In genomic region chr11:13772223-13773046, GRCh38 we compare ENCODE assay signal across 8 cellular contexts.
DNase-seq lines count a peak whose midpoint lies in the region; ATAC-seq and TF ChIP-seq lines count a peak whose summit lies in the region.
"Had no signal": no experiment of that assay in that cellular context is flagged by ENCODE, and none has a peak within 500 bp of the region (broad histone marks: within the 10 kb centered on the region; RNA-seq: fewer than 3 reads in every experiment).

No MANE protein-coding gene starts in this region.

- H3K27ac ChIP-seq in PC-9, result no peak overlapping the region
- H3K27ac ChIP-seq in naive thymus-derived CD4-positive, alpha-beta T cell (ENCODE audit: low read depth, low read length), result no peak overlapping the region

- no peak overlapping the region for H3K27ac Mint-ChIP-seq in effector memory CD8-positive, alpha-beta T cell
- no peak overlapping the region for H3K27ac Mint-ChIP-seq in naive thymus-derived CD4-positive, alpha-beta T cell
- H3K27ac Mint-ChIP-seq: activated naive CD8-positive, alpha-beta T cell had no signal

- no peaks in the 10 kb centered on the region for H3K79me2 ChIP-seq in PC-9 (ENCODE audit: low read depth)

- peaks cover 21 to 34% of the 10 kb centered on the region in 2 donors for H3K27me3 Mint-ChIP-seq in effector memory CD8-positive, alpha-beta T cell
- peaks cover 0 to 44% (median 4%) of the 10 kb centered on the region in 5 donors for H3K27me3 Mint-ChIP-seq in naive thymus-derived CD4-positive, alpha-beta T cell
- H3K27me3 Mint-ChIP-seq: activated naive CD8-positive, alpha-beta T cell had no signal

- H3K9me3 Mint-ChIP-seq in effector memory CD8-positive, alpha-beta T cell, result no peaks in the 10 kb centered on the region
- H3K9me3 Mint-ChIP-seq in naive thymus-derived CD4-positive, alpha-beta T cell, result no peaks in the 10 kb centered on the region

- no peaks in the 10 kb centered on the region for H3K36me3 ChIP-seq in PC-9 (ENCODE audit: low read depth)
- no peaks in the 10 kb centered on the region for H3K36me3 ChIP-seq in naive thymus-derived CD4-positive, alpha-beta T cell (ENCODE audit: control insufficient read depth in 2 of 3, insufficient read depth in 3 of 3, low read length in 3 of 3)

- CTCF ChIA-PET in PC-9 (lab: Charles Lee), result interaction anchor here (0.7 to 1.6 kb wide), 4 partner anchors 102 to 1136 kb away, joined by 3 to 8 read pairs (median 5); no protein-coding TSS in a partner anchor
- CTCF ChIA-PET in naive thymus-derived CD4-positive, alpha-beta T cell (lab: Charles Lee), result interaction anchor here (0.6 to 4.9 kb wide), 44 partner anchors 10 to 1288 kb away, joined by 3 to 56 read pairs (median 4); partner anchors contain the start of gene SPON1

- no peaks in the 10 kb centered on the region for H4K20me1 ChIP-seq in PC-9 (ENCODE audit: insufficient read depth)

- no peak overlapping the region for H3K4me2 ChIP-seq in PC-9

- peak; percentile 88 for DNase-seq in DMS53 (lab: John Stamatoyannopoulos, UW)
- peak; percentile 73 for DNase-seq in M059J (ENCODE audit: low read depth)
- DNase-seq in PC-9, result peak; percentile 12 to 68
- peak; percentile 36 to 49 (median 37) for DNase-seq in effector memory CD8-positive, alpha-beta T cell
- DNase-seq in naive thymus-derived CD4-positive, alpha-beta T cell, result peak in 7 of 9 donors; percentile 61 to 80 (median 75)

- intact Hi-C loops in PC-9 (cut with micrococcal nuclease; ENCODE audit: unreplicated experiment), result loop anchor here (1.0 to 5.0 kb wide), 3 partner anchors 185 to 477 kb away; no protein-coding TSS in a partner anchor
- intact Hi-C loops in naive thymus-derived CD4-positive, alpha-beta T cell (cut with micrococcal nuclease), result loop anchor here (1.0 to 10.0 kb wide), 10 partner anchors 88 to 1302 kb away; no protein-coding TSS in a partner anchor

- no peaks in the 10 kb centered on the region for H3K9me2 ChIP-seq in PC-9 (ENCODE audit: insufficient read depth)

- no peaks in the 10 kb centered on the region for H3K9me3 ChIP-seq in PC-9 (ENCODE audit: insufficient read depth, low read depth)
- no peaks in the 10 kb centered on the region for H3K9me3 ChIP-seq in naive thymus-derived CD4-positive, alpha-beta T cell (ENCODE audit: control insufficient read depth in 2 of 3, low read length in 3 of 3)

- H3K36me3 Mint-ChIP-seq in effector memory CD8-positive, alpha-beta T cell (ENCODE audit: insufficient read depth), result no peaks in the 10 kb centered on the region
- H3K36me3 Mint-ChIP-seq in naive thymus-derived CD4-positive, alpha-beta T cell, result no peaks in the 10 kb centered on the region
- H3K36me3 Mint-ChIP-seq: activated naive CD8-positive, alpha-beta T cell had no signal

- POLR2A ChIA-PET in PC-9 (lab: Charles Lee; ENCODE audit: unreplicated experiment), result no interaction called here
- POLR2A ChIA-PET in naive thymus-derived CD4-positive, alpha-beta T cell (lab: Charles Lee), result no interaction called here

- no peak overlapping the region for H3K4me3 ChIP-seq in PC-9
- H3K4me3 ChIP-seq in naive thymus-derived CD4-positive, alpha-beta T cell (ENCODE audit: low read length), result no peak overlapping the region

- ATAC-seq in GM19372 (IDR thresholded peaks at IDR 0.05; ENCODE audit: low read depth, unreplicated experiment) (peak; percentile 69), GM19455 (IDR thresholded peaks at IDR 0.05; ENCODE audit: unreplicated experiment) (no peak)
- ATAC-seq in effector memory CD8-positive, alpha-beta T cell (replicated peaks), result peak; percentile 67
- ATAC-seq in naive thymus-derived CD4-positive, alpha-beta T cell, result peak; percentile 79

- no peaks in the 10 kb centered on the region for H3K4me1 Mint-ChIP-seq in effector memory CD8-positive, alpha-beta T cell (ENCODE audit: low read depth in 2 of 2)
- H3K4me1 Mint-ChIP-seq in naive thymus-derived CD4-positive, alpha-beta T cell, result peaks cover 0 to 9% (median 5%) of the 10 kb centered on the region in 7 donors

- H3K4me1 ChIP-seq in PC-9 (replicated peaks; ENCODE audit: insufficient read depth), result no peaks in the 10 kb centered on the region
- H3K4me1 ChIP-seq in naive thymus-derived CD4-positive, alpha-beta T cell (ENCODE audit: control insufficient read depth in 2 of 2, insufficient read depth in 2 of 2, low read length in 2 of 2), result no peaks in the 10 kb centered on the region

- no peaks in the 10 kb centered on the region for H3F3A ChIP-seq in PC-9 (ENCODE audit: insufficient read depth, low read depth)

- H3K27me3 ChIP-seq in PC-9 (ENCODE audit: insufficient read depth, low read depth), result no peaks in the 10 kb centered on the region
- H3K27me3 ChIP-seq in naive thymus-derived CD4-positive, alpha-beta T cell (ENCODE audit: control insufficient read depth in 2 of 2, insufficient read depth in 2 of 2, low read length in 2 of 2), result no peaks in the 10 kb centered on the region

- peak; percentile 74 for TF ChIP-seq CTCF in PC-9 (conservative IDR thresholded peaks at IDR 0.05)

- no TSS peak for BruUV-seq in PC-9 (replicated peaks; lab: Mats Ljungman, UMichigan)

- no peak overlapping the region for H2AFZ ChIP-seq in PC-9

- no peak overlapping the region for H3K4me3 Mint-ChIP-seq in effector memory CD8-positive, alpha-beta T cell
- H3K4me3 Mint-ChIP-seq in naive thymus-derived CD4-positive, alpha-beta T cell, result no peak overlapping the region
- H3K4me3 Mint-ChIP-seq: activated naive CD8-positive, alpha-beta T cell had no signal

Comparison
In these comparisons a context has a peak if more than half of its experiments do, and no peak if none do; other contexts are left out.
1. DNase-seq: peak in every context shown above with its lines; median percentile 88 in DMS53; 75 in naive thymus-derived CD4-positive, alpha-beta T cell; 73 in M059J; 40 in PC-9; 37 in effector memory CD8-positive, alpha-beta T cell.